1 cellular context compared by ENCODE assay signal in genomic region chr5:33981408-33982171, GRCh38.
TF ChIP-seq lines count a peak whose summit lies in the region.

No MANE protein-coding gene starts in this region.

TF ChIP-seq in GM23338, 12 proteins besides CTCF, POLR2A, EP300 and RAD21 (continued from another document):
- TF ChIP-seq ZNF462 (CRISPR knock-in tag; IDR thresholded peaks at IDR 0.05) (no peak), EZH2 (IDR thresholded peaks at IDR 0.05; ENCODE audit: low read depth, unreplicated experiment) (no peak), JUNB (IDR thresholded peaks at IDR 0.05; ENCODE audit: unreplicated experiment) (no peak), STAT1 (IDR thresholded peaks at IDR 0.05; ENCODE audit: unreplicated experiment) (no peak), EZH2phosphoT487 (IDR thresholded peaks at IDR 0.05; ENCODE audit: unreplicated experiment) (no peak), ETS1 (IDR thresholded peaks at IDR 0.05) (no peak)
